Comparison of ENCODE assay signal across 8 cellular contexts in the genomic region with DNA sequence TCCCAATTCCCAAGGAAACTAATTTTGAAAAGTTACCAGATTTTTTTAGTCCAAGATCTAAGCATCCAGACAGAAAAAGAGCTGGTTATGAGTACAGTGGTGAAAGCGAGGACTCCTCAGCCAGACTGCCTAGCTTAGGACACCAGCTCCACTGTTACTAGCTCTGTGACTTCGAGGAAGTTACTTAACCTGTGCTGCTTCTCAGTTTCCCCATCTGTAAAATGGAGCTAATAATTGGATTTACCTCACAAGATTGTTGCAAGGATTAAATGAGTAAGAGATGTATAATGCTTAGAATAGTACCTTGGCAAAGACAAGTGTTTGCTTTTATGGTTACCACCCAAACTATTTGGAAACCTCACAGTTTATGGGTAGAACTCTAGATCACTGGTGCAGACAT. TPM values are rescaled to one million over a fixed set of nuclear protein-coding genes. Genes with fewer than 3 reads are reported as not detected.
DNase-seq lines count a peak whose midpoint lies in the region; ATAC-seq and TF ChIP-seq lines count a peak whose summit lies in the region.

No MANE protein-coding gene starts in this region.

- no peak overlapping the region for H2BK20ac ChIP-seq in H9 (ENCODE audit: low read depth, low read length, poor library complexity, severe bottlenecking)

- no peak overlapping the region for H2BK120ac ChIP-seq in H9 (ENCODE audit: low read depth, low read length, poor library complexity, severe bottlenecking)

- no peak overlapping the region for H2BK5ac ChIP-seq in H9 (ENCODE audit: insufficient read length, low read length)

- peaks cover 4% of the 10 kb centered on the region; the same call in 1 of the 2 replicates for H3K79me2 ChIP-seq in H9 (ENCODE audit: insufficient read depth, low read length)
- peaks cover 39% of the 10 kb centered on the region for H3K79me2 ChIP-seq in hepatocyte

- no peak for ATAC-seq in activated CD4-positive, CD25-positive, alpha-beta regulatory T cell treated with anti-CD3 and anti-CD28 coated beads, Interleukin-2, amount 50 U/mL, for 24 hours
- no peak for ATAC-seq in HG02884 (IDR thresholded peaks at IDR 0.05; ENCODE audit: unreplicated experiment)

- peaks cover under 1 to 1% of the 10 kb centered on the region in 2 experiments for H3K9me3 Mint-ChIP-seq in H9

- no peak overlapping the region for H3T11ph ChIP-seq in H9 (ENCODE audit: low read length)

- no peak overlapping the region for H2AK5ac ChIP-seq in H9 (ENCODE audit: insufficient read length, low read length)

- peaks cover 10% of the 10 kb centered on the region for H3K4me1 ChIP-seq in H9 (ENCODE audit: insufficient read depth, low read length)
- H3K4me1 ChIP-seq in hepatocyte (ENCODE audit: insufficient read depth): peaks cover 51% of the 10 kb centered on the region

- no peak overlapping the region for H3K56ac ChIP-seq in H9 (ENCODE audit: insufficient read length, low read depth, low read length)

- H3K27me3 ChIP-seq in H9 (ENCODE audit: insufficient read depth, low read length) (no peaks in the 10 kb centered on the region), hepatocyte (no peaks in the 10 kb centered on the region)

- H3K4ac ChIP-seq in H9 (ENCODE audit: low read depth, low read length): no peak overlapping the region

- H3K9me2 ChIP-seq in hepatocyte (replicated peaks; ENCODE audit: insufficient read depth): no peaks in the 10 kb centered on the region

- H3K23me2 ChIP-seq in H9 (ENCODE audit: insufficient read length, low read depth, low read length, poor library complexity, severe bottlenecking): no peaks in the 10 kb centered on the region

- peaks cover under 1 to 21% (median 6%) of the 10 kb centered on the region in 3 experiments for H3K36me3 Mint-ChIP-seq in H9 (ENCODE audit: insufficient read depth in 1 of 3, low read depth in 3 of 3)

- no peak overlapping the region for H3K23ac ChIP-seq in H9 (ENCODE audit: insufficient read length, low read depth, low read length)

- no CpG with 5 or more reads among the region's 2 CpGs for WGBS in H9 (ENCODE audit: extremely low coverage, insufficient read length, low lambda C conversion rate)
- 76% methylated on average over 2 of the region's 2 CpGs for WGBS in hepatocyte (ENCODE audit: low lambda C conversion rate, missing lambda C conversion rate)

- no peak overlapping the region for H4K8ac ChIP-seq in H9 (replicated peaks; ENCODE audit: insufficient read length, low read depth, low read length)

- H3K27ac ChIP-seq in H9 (ENCODE audit: insufficient read length, low read depth, low read length) (no peak overlapping the region), hepatocyte (peak overlapping the region; percentile 98), skin epidermis (peak overlapping the region in 8 of 21 experiments; percentile 75 to 94 (median 88))

- H3K4me1 Mint-ChIP-seq in H9: peaks cover 61 to 64% of the 10 kb centered on the region in 2 experiments

- no peak overlapping the region for H3K9ac ChIP-seq in H9 (ENCODE audit: extremely low read depth, insufficient read length, low read length)

- no peaks in the 10 kb centered on the region; the same call in 1 of the 2 replicates for H3K27me3 Mint-ChIP-seq in H9 (ENCODE audit: low read depth)

- H3K4me2 ChIP-seq in H9 (ENCODE audit: insufficient read depth, insufficient read length, low read length) (peak overlapping the region; percentile 93), hepatocyte (peak overlapping the region; percentile 81)

- TF ChIP-seq CTCF in H9 (conservative IDR thresholded peaks at IDR 0.05) (no peak), WI38 (IDR thresholded peaks at IDR 0.05; ENCODE audit: low read depth, low read length) (no peak), hepatocyte (IDR thresholded peaks at IDR 0.05; ENCODE audit: poor library complexity) (no peak)

- no peak overlapping the region for H4K91ac ChIP-seq in H9 (ENCODE audit: insufficient read length, low read depth, low read length)

- no peak overlapping the region for H4K5ac ChIP-seq in H9 (ENCODE audit: insufficient read length, low read depth, low read length)

- no peaks in the 10 kb centered on the region for H3K79me1 ChIP-seq in H9 (ENCODE audit: insufficient read depth, low read depth, low read length, poor library complexity, severe bottlenecking)

- H4K20me1 ChIP-seq in H9 (ENCODE audit: control insufficient read depth, insufficient read depth, insufficient read length) (no peaks in the 10 kb centered on the region), hepatocyte (ENCODE audit: insufficient read depth, poor library complexity, severe bottlenecking) (no peaks in the 10 kb centered on the region)

- H2AFZ ChIP-seq in H9 (ENCODE audit: low read length) (no peak overlapping the region), hepatocyte (no peak overlapping the region)

- no peak overlapping the region for H3K18ac ChIP-seq in H9 (ENCODE audit: insufficient read length, low read depth, low read length)

- H3K4me3 Mint-ChIP-seq in H9: peak overlapping the region; percentile 87 to 93

- H2BK15ac ChIP-seq in H9 (ENCODE audit: low read depth, low read length): no peak overlapping the region

- 0 out of 7 replicates have a peak overlapping the region, but pooled peaks of 1 of the 3 experiments have one; percentile 95 for H3K27ac Mint-ChIP-seq in H9

- H3K4me3 ChIP-seq in WI38 (ENCODE audit: low read depth, low read length): peak overlapping the region; percentile 80
- peak overlapping the region; percentile 97 for H3K4me3 ChIP-seq in hepatocyte
- H3K4me3 ChIP-seq in skin epidermis: peak overlapping the region; percentile 68 to 84 (median 72)

- no peak overlapping the region for H3K14ac ChIP-seq in H9 (ENCODE audit: insufficient read depth, low read length)

- no peak overlapping the region for H2BK12ac ChIP-seq in H9 (ENCODE audit: insufficient read length, low read depth, low read length)

- no peaks in the 10 kb centered on the region for H3K36me3 ChIP-seq in hepatocyte (replicated peaks; ENCODE audit: insufficient read depth, low read depth)

- no peak for DNase-seq in H9
- no peak for DNase-seq in hepatocyte (ENCODE audit: low spot score)
- no peak for DNase-seq in NCI-H2227 (lab: John Stamatoyannopoulos, UW; ENCODE audit: unreplicated experiment)
- DNase-seq in OCI-M2 (lab: John Stamatoyannopoulos, UW; ENCODE audit: unreplicated experiment): no peak

- H3K9me3 ChIP-seq in H9 (ENCODE audit: control insufficient read depth, low read depth, low read length) (no peaks in the 10 kb centered on the region), hepatocyte (ENCODE audit: low read depth) (no peaks in the 10 kb centered on the region)

RNA-seq across cellular contexts. Expression of a gene that starts 1.1 kb away (rescaled TPM):
- total RNA-seq in H9 (2021): 54.2 and 64.9 TPM in 2 replicates
- 10.3 and 11.4 TPM in 2 replicates for total RNA-seq in hepatocyte
- 27.8 and 39.2 TPM in 2 replicates for polyA plus RNA-seq in hepatocyte

RNA-seq across cellular contexts. Expression of a gene that starts 24.1 kb away (rescaled TPM):
- not detected in 2 replicates for total RNA-seq in H9 (2021)
- total RNA-seq in hepatocyte: 0.04 and 0.07 TPM in 2 replicates
- polyA plus RNA-seq in hepatocyte: 0.05 TPM in 1 of 2 replicates, not detected in the other

RNA-seq across cellular contexts. Expression of a gene that starts 41.1 kb away (rescaled TPM):
- 0.09 and 0.15 TPM in 2 replicates for total RNA-seq in H9 (2021)
- total RNA-seq in hepatocyte: 15.3 and 16.9 TPM in 2 replicates
- polyA plus RNA-seq in hepatocyte: 2.5 and 2.7 TPM in 2 replicates

Comparison
In these comparisons a context has a peak if more than half of its experiments do, and no peak if none do; other contexts are left out.
1. RNA of a gene that starts 41.1 kb away (total RNA-seq): 15.3 to 16.9 TPM in hepatocyte; 0.09 to 0.15 TPM in H9; every median in the first group is over 10 times any median in the second.
2. Peak in every context shown above with its lines, with median percentiles within 50 percentile points of each other: H3K4me3 ChIP-seq.